2 cellular contexts compared by ENCODE assay signal in the genomic region with DNA sequence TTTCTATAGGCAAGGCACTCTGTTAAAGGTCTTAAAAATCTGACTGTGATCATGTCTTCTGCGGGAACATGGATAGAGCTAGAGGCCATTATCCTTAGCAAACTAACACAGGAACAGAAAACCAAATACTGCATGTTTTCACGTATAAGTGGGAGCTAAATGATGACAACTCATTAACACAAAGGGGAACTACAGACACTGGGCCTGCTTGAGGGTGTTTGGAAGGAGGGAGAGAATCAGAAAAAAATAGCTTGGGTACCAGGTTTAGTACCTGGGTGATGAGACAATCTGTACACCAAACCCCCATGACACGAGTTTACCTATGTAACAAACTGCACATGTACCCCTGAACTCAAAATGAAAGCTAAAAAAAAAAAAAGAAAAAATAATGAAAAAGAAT.
TF ChIP-seq lines count a peak whose summit lies in the region.

No MANE protein-coding gene starts in this region.

TF ChIP-seq in A549, 52 proteins besides CTCF, POLR2A, EP300 and RAD21:
- 0 out of 2 replicates have a peak, but pooled peaks have one; percentile 50 for TF ChIP-seq FOSB (CRISPR knock-in tag; IDR thresholded peaks at IDR 0.05)
- 0 out of 2 replicates have a peak, but pooled peaks have one; percentile 69 for TF ChIP-seq POLR2AphosphoS2 (conservative IDR thresholded peaks at IDR 0.05; ENCODE audit: low read length)
- no peak for TF ChIP-seq ZSCAN20 (CRISPR knock-in tag; IDR thresholded peaks at IDR 0.05)

TF ChIP-seq in WTC11, 78 proteins besides CTCF, POLR2A, EP300 and RAD21:
- no peak for TF ChIP-seq KAT7 (CRISPR knock-in tag; IDR thresholded peaks at IDR 0.05; ENCODE audit: borderline replicate concordance)
- no peak for TF ChIP-seq ZNF317 (CRISPR knock-in tag; IDR thresholded peaks at IDR 0.05; ENCODE audit: borderline replicate concordance, low read depth)
- TF ChIP-seq, protein P1, sequence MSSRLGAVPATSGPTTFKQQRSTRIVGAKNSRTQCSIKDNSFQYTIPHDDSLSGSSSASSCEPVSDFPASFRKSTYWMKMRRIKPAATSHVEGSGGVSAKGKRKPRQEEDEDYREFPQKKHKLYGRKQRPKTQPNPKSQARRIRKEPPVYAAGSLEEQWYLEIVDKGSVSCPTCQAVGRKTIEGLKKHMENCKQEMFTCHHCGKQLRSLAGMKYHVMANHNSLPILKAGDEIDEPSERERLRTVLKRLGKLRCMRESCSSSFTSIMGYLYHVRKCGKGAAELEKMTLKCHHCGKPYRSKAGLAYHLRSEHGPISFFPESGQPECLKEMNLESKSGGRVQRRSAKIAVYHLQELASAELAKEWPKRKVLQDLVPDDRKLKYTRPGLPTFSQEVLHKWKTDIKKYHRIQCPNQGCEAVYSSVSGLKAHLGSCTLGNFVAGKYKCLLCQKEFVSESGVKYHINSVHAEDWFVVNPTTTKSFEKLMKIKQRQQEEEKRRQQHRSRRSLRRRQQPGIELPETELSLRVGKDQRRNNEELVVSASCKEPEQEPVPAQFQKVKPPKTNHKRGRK (CRISPR knock-in tag; IDR thresholded peaks at IDR 0.05; ENCODE audit: borderline replicate concordance): no peak
- no peak for TF ChIP-seq ZNF232 (CRISPR knock-in tag; IDR thresholded peaks at IDR 0.05)
- no peak for TF ChIP-seq RORB (CRISPR knock-in tag; IDR thresholded peaks at IDR 0.05)
- TF ChIP-seq, protein P2, sequence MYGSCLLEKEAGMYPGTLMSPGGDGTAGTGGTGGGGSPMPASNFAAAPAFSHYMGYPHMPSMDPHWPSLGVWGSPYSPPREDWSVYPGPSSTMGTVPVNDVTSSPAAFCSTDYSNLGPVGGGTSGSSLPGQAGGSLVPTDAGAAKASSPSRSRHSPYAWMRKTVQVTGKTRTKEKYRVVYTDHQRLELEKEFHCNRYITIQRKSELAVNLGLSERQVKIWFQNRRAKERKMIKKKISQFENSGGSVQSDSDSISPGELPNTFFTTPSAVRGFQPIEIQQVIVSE (CRISPR knock-in tag; IDR thresholded peaks at IDR 0.05; ENCODE audit: borderline replicate concordance): no peak
- TF ChIP-seq MYBL2 (CRISPR knock-in tag; IDR thresholded peaks at IDR 0.05): no peak
- no peak for TF ChIP-seq ZMAT4 (CRISPR knock-in tag; IDR thresholded peaks at IDR 0.05)
- TF ChIP-seq MXD4 (CRISPR knock-in tag; IDR thresholded peaks at IDR 0.05; ENCODE audit: borderline replicate concordance): no peak
TF ChIP-seq in WTC11: peak in this region for 0.
